ENCODE assay signal across 8 cellular contexts in genomic region chr3:48301020-48301813, GRCh38. TPM values are rescaled to one million over a fixed set of nuclear protein-coding genes. Genes with fewer than 3 reads are reported as not detected.
DNase-seq lines count a peak whose midpoint lies in the region; ATAC-seq and TF ChIP-seq lines count a peak whose summit lies in the region.

Gene NME6 (minus strand): TSS chr3:48301367.

- peaks cover 28% of the 10 kb centered on the region for H3K4me1 Mint-ChIP-seq in Calu3 (ENCODE audit: low read depth, unreplicated experiment)

- ATAC-seq in GM21529 (IDR thresholded peaks at IDR 0.05; ENCODE audit: unreplicated experiment) (peak; percentile 76), PC-3 (peak; percentile 94)

- peak within 1 kb of the TSS; percentile 94 for H3K27ac Mint-ChIP-seq in Calu3 (ENCODE audit: unreplicated experiment)

- H3K9me3 ChIP-seq in PC-3 (ENCODE audit: low read length), result no peaks in the 10 kb centered on the region

- TF ChIP-seq CTCF in Calu3 (IDR thresholded peaks at IDR 0.05; ENCODE audit: unreplicated experiment) (no peak), PC-3 (conservative IDR thresholded peaks at IDR 0.05; ENCODE audit: low read depth, low read length) (no peak)

- TSS peak; percentile 94 for BruUV-seq in Calu3 (replicated peaks; lab: Mats Ljungman, UMichigan)
- TSS peak; percentile 83 for BruUV-seq in PC-3 (replicated peaks; lab: Mats Ljungman, UMichigan)

- peaks cover 32% of the 10 kb centered on the region for H3K79me2 ChIP-seq in PC-3 (ENCODE audit: low read length)

- POLR2A ChIA-PET in PC-3 (lab: Charles Lee; ENCODE audit: unreplicated experiment), result interaction anchor here (0.6 to 0.7 kb wide), 2 partner anchors 11 to 727 kb away, joined by 3 to 5 read pairs; no protein-coding TSS in a partner anchor

- peaks cover 6% of the 10 kb centered on the region; the same call in 1 of the 2 replicates for H3K36me3 ChIP-seq in PC-3 (ENCODE audit: low read depth, low read length)

- no peaks in the 10 kb centered on the region for H4K20me1 ChIP-seq in PC-3 (ENCODE audit: low read length)

- peaks cover 31% of the 10 kb centered on the region for H3K36me3 Mint-ChIP-seq in Calu3 (ENCODE audit: insufficient read depth, unreplicated experiment)

- H3K4me3 Mint-ChIP-seq in Calu3 (ENCODE audit: low read depth, unreplicated experiment), result peak within 1 kb of the TSS; percentile 98

- peak within 1 kb of the TSS; percentile 92 for H3K4me2 ChIP-seq in PC-3 (ENCODE audit: low read length)

- peak within 1 kb of the TSS; percentile 98 for H3K9ac ChIP-seq in PC-3 (ENCODE audit: low read length)

- H3F3A ChIP-seq in PC-3 (ENCODE audit: low read length, unreplicated experiment), result no peaks in the 10 kb centered on the region

- peak within 1 kb of the TSS; percentile 85 for H3K4me3 ChIP-seq in Jurkat, Clone E6-1 (ENCODE audit: low read length)
- H3K4me3 ChIP-seq in PC-3 (ENCODE audit: low read length), result peak within 1 kb of the TSS; percentile 97

- H3K4me1 ChIP-seq in PC-3 (ENCODE audit: insufficient read depth, low read length), result peaks cover 17% of the 10 kb centered on the region

- CTCF ChIA-PET in Calu3 (lab: Charles Lee) (no interaction called here), PC-3 (lab: Charles Lee) (no interaction called here)

- H3K27me3 Mint-ChIP-seq in Calu3 (ENCODE audit: unreplicated experiment), result peaks cover 3% of the 10 kb centered on the region

- peak; percentile 95 for DNase-seq in Calu3
- peak; percentile 90 for DNase-seq in Jurkat, Clone E6-1 (ENCODE audit: low read depth, low spot score)
- DNase-seq in PC-3, result peak; percentile 93
- peak; percentile 96 for DNase-seq in activated T-cell treated with anti-CD3 and anti-CD28 coated beads for 48 hours (ENCODE audit: low read depth)
- peak; percentile 49 for DNase-seq in epithelial cell of prostate (ENCODE audit: low read depth, low spot score)
- DNase-seq in mucosa of gallbladder (ENCODE audit: low spot score), result peak; percentile 92
- DNase-seq in stimulated activated CD8-positive, alpha-beta memory T cell treated with anti-CD3 and anti-CD28 coated beads, Interleukin-4, amount 100 ng/mL, for 24 hours (ENCODE audit: low read depth), result peak; percentile 88

- peak within 1 kb of the TSS; percentile 81 for H3K27ac ChIP-seq in PC-3 (ENCODE audit: low read length)
- H3K27ac ChIP-seq in epithelial cell of prostate, result peak within 1 kb of the TSS; percentile 95

- peak within 1 kb of the TSS; percentile 99 for H2AFZ ChIP-seq in PC-3 (ENCODE audit: low read length)

- no peaks in the 10 kb centered on the region for H3K9me2 ChIP-seq in PC-3 (replicated peaks; ENCODE audit: low read length)

- H3K27me3 ChIP-seq in PC-3 (ENCODE audit: low read length), result no peaks in the 10 kb centered on the region

- intact Hi-C loops in Calu3 (cut with micrococcal nuclease; ENCODE audit: unreplicated experiment), result no loop called here
- intact Hi-C loops in PC-3 (cut with micrococcal nuclease), result no loop called here

- H3K9me3 Mint-ChIP-seq in Calu3 (ENCODE audit: low read depth, unreplicated experiment), result no peaks in the 10 kb centered on the region

RNA-seq across cellular contexts. Expression of gene NME6, which starts in this region (rescaled TPM):
- total RNA-seq in Calu3 (2022), result 28.2 and 30.2 TPM in 2 replicates
- 21.6 TPM for polyA plus RNA-seq in Jurkat, Clone E6-1 (2012; ENCODE audit: insufficient read depth, insufficient read length)
- 35.2 and 37.4 TPM in 2 replicates for total RNA-seq in PC-3 (2014; rRNA removed)
- 28.1 TPM for total RNA-seq in mucosa of gallbladder

Comparison
In these comparisons a context has a peak if more than half of its experiments do, and no peak if none do; other contexts are left out.
1. Peak in every context shown above with its lines: DNase-seq, ATAC-seq, H3K4me3 ChIP-seq and H3K27ac ChIP-seq.